In genomic region chr6:97876711-97877110, GRCh38 we compare ENCODE assay signal across 26 cellular contexts.
DNase-seq lines count a peak whose midpoint lies in the region; ATAC-seq and TF ChIP-seq lines count a peak whose summit lies in the region.
"Had no signal": no experiment of that assay in that cellular context is flagged by ENCODE, and none has a peak within 500 bp of the region (broad histone marks: within the 10 kb centered on the region; RNA-seq: fewer than 3 reads in every experiment).

No MANE protein-coding gene starts in this region.

- H3K4me3 Mint-ChIP-seq in GM23338 (no peak overlapping the region), WTC11 (no peak overlapping the region)
- H3K4me3 Mint-ChIP-seq: CD14-positive monocyte; CD4-positive, alpha-beta memory T cell; CD4-positive, CD25-positive, alpha-beta regulatory T cell; CD8-positive, alpha-beta memory T cell had no signal

- no peaks in the 10 kb centered on the region for H3K27me3 ChIP-seq in GM23338 (ENCODE audit: insufficient read depth)
- H3K27me3 ChIP-seq in mesendoderm (ENCODE audit: insufficient read depth, low read length, poor library complexity), result no peaks in the 10 kb centered on the region
- H3K27me3 ChIP-seq: BE2C, BLaER1 had no signal

- H3K36me3 Mint-ChIP-seq in GM23338 (ENCODE audit: low read depth) (0 out of 3 replicates have a peak, but pooled peaks cover 2% of the 10 kb centered on the region), WTC11 (no peaks in the 10 kb centered on the region)
- H3K36me3 Mint-ChIP-seq: CD14-positive monocyte; CD4-positive, alpha-beta memory T cell; CD4-positive, CD25-positive, alpha-beta regulatory T cell; CD8-positive, alpha-beta memory T cell had no signal

- no peaks in the 10 kb centered on the region for H3K9me2 ChIP-seq in GM23338 (ENCODE audit: insufficient read depth)

- no peak overlapping the region for H3K27ac ChIP-seq in GM23338 (ENCODE audit: low read depth)
- no peak overlapping the region for H3K27ac ChIP-seq in mesendoderm (ENCODE audit: low read depth, low read length)
- H3K27ac ChIP-seq: A549, BLaER1 had no signal

- CTCF ChIA-PET in WTC11 (lab: Charles Lee), result no interaction called here

- H2AFZ ChIP-seq in GM23338, result no peak overlapping the region

- DNase-seq in GM23338 (ENCODE audit: low spot score) (peak; percentile 53), WTC11 (ENCODE audit: low spot score) (no peak), mesendoderm (no peak), SW480 (ENCODE audit: low spot score) (no peak)
- no peak for DNase-seq in activated CD4-positive, alpha-beta T cell treated with anti-CD3 and anti-CD28 coated beads for 4 hours
- DNase-seq: 8988T; ACHN; BE2C; C1 segment of cervical spinal cord; CD4-positive, alpha-beta memory T cell; CD4-positive, CD25-positive, alpha-beta regulatory T cell; CD8-positive, alpha-beta memory T cell; COR-L47; DMS 273 treated with DMSO at 0.1 percent for 48 hours; DMS153; DMS53; DMS79; DND-41; EL; GDM1 had no signal

- H3K23ac ChIP-seq in mesendoderm (ENCODE audit: low read length), result no peak overlapping the region

- H3K56ac ChIP-seq in mesendoderm (ENCODE audit: low read length), result no peak overlapping the region

- no peak overlapping the region for H3K18ac ChIP-seq in mesendoderm (ENCODE audit: low read length)

- H2AK5ac ChIP-seq in mesendoderm (ENCODE audit: low read length), result no peak overlapping the region

- H2BK15ac ChIP-seq in mesendoderm (replicated peaks; ENCODE audit: low read depth), result no peak overlapping the region

- H3K9me3 Mint-ChIP-seq in GM23338 (no peaks in the 10 kb centered on the region; the same call in 2 of the 3 replicates), WTC11 (no peaks in the 10 kb centered on the region)
- H3K9me3 Mint-ChIP-seq: CD14-positive monocyte had no signal

- H3K27ac Mint-ChIP-seq in GM23338 (no peak overlapping the region; the same call in 1 of the 2 replicates), WTC11 (no peak overlapping the region)
- H3K27ac Mint-ChIP-seq: CD14-positive monocyte; CD4-positive, alpha-beta memory T cell; CD4-positive, CD25-positive, alpha-beta regulatory T cell; CD8-positive, alpha-beta memory T cell had no signal

- H3K4me2 ChIP-seq in GM23338, result no peak overlapping the region
- H3K4me2 ChIP-seq in mesendoderm (ENCODE audit: low read length), result no peak overlapping the region
- H3K4me2 ChIP-seq: A549, BLaER1 had no signal

- ATAC-seq in GM23338 (no peak), WTC11 (peak; percentile 51), GM18502 (IDR thresholded peaks at IDR 0.05; ENCODE audit: poor library complexity, unreplicated experiment) (no peak), HG03159 (IDR thresholded peaks at IDR 0.05; ENCODE audit: unreplicated experiment) (no peak)
- ATAC-seq: A549, GM12878 had no signal

- no peak for TF ChIP-seq CTCF in GM23338 (conservative IDR thresholded peaks at IDR 0.05; ENCODE audit: low read depth in 2 of 2)
- no peak for TF ChIP-seq CTCF in WTC11 (IDR thresholded peaks at IDR 0.05)

- H3K4me1 ChIP-seq in GM23338 (ENCODE audit: insufficient read depth), result peaks cover 15% of the 10 kb centered on the region
- no peaks in the 10 kb centered on the region for H3K4me1 ChIP-seq in mesendoderm (ENCODE audit: control insufficient read depth, low read depth, low read length)
- H3K4me1 ChIP-seq: A549, BE2C had no signal

- no peaks in the 10 kb centered on the region for H4K20me1 ChIP-seq in GM23338 (replicated peaks; ENCODE audit: insufficient read depth)
- H4K20me1 ChIP-seq: BLaER1 had no signal

- no peak overlapping the region for H4K8ac ChIP-seq in mesendoderm (ENCODE audit: low read depth, low read length)

- peaks cover 11% of the 10 kb centered on the region; the same call in 2 of the 3 replicates for H3K4me1 Mint-ChIP-seq in GM23338
- peaks cover 23% of the 10 kb centered on the region for H3K4me1 Mint-ChIP-seq in WTC11
- H3K4me1 Mint-ChIP-seq: CD14-positive monocyte; CD4-positive, alpha-beta memory T cell; CD4-positive, CD25-positive, alpha-beta regulatory T cell; CD8-positive, alpha-beta memory T cell had no signal

- H3K79me2 ChIP-seq in GM23338 (replicated peaks; ENCODE audit: insufficient read depth) (no peaks in the 10 kb centered on the region), mesendoderm (ENCODE audit: control insufficient read depth, insufficient read depth, low read length) (no peaks in the 10 kb centered on the region)

- H3F3A ChIP-seq in GM23338 (replicated peaks; ENCODE audit: low read depth), result no peaks in the 10 kb centered on the region

- no peak overlapping the region for H3K4me3 ChIP-seq in GM23338
- no peak overlapping the region for H3K4me3 ChIP-seq in mesendoderm (ENCODE audit: low read length)
- H3K4me3 ChIP-seq: A549, BLaER1, GM12878 had no signal

- H3K27me3 Mint-ChIP-seq in GM23338 (ENCODE audit: insufficient read depth, low read depth, poor library complexity) (no peaks in the 10 kb centered on the region), WTC11 (ENCODE audit: low read depth) (no peaks in the 10 kb centered on the region)
- H3K27me3 Mint-ChIP-seq: CD4-positive, alpha-beta memory T cell; CD4-positive, CD25-positive, alpha-beta regulatory T cell; CD8-positive, alpha-beta memory T cell had no signal

- peak overlapping the region; percentile 45 for H2BK120ac ChIP-seq in mesendoderm (ENCODE audit: low read depth, low read length)

- H2BK5ac ChIP-seq in mesendoderm (ENCODE audit: low read length), result no peak overlapping the region

- no peaks in the 10 kb centered on the region for H3K79me1 ChIP-seq in mesendoderm (ENCODE audit: low read length)

- H4K5ac ChIP-seq in mesendoderm (ENCODE audit: low read length), result no peak overlapping the region

- POLR2A ChIA-PET in WTC11 (lab: Charles Lee), result no interaction called here

- no peak overlapping the region for H3K4ac ChIP-seq in mesendoderm (ENCODE audit: low read depth, low read length)

- WGBS in mesendoderm (ENCODE audit: extremely low coverage, insufficient coverage, low lambda C conversion rate), result no CpG with 5 or more reads among the region's 3 CpGs

- no peak overlapping the region for H3K9ac ChIP-seq in mesendoderm (ENCODE audit: low read length)
- H3K9ac ChIP-seq: BLaER1 had no signal

- no peaks in the 10 kb centered on the region for H3K36me3 ChIP-seq in GM23338 (ENCODE audit: insufficient read depth)
- H3K36me3 ChIP-seq in mesendoderm (ENCODE audit: control insufficient read depth, insufficient read depth, low read length), result no peaks in the 10 kb centered on the region
- H3K36me3 ChIP-seq: BE2C, BLaER1 had no signal

TF ChIP-seq in GM23338, 12 proteins besides CTCF, POLR2A, EP300 and RAD21:
- TF ChIP-seq ZNF114 (CRISPR knock-in tag; IDR thresholded peaks at IDR 0.05) (no peak), CREB1 (CRISPR knock-in tag; IDR thresholded peaks at IDR 0.05; ENCODE audit: low read depth) (no peak), ZNF331 (CRISPR knock-in tag; IDR thresholded peaks at IDR 0.05; ENCODE audit: low read depth) (no peak), EZH2phosphoT487 (IDR thresholded peaks at IDR 0.05; ENCODE audit: unreplicated experiment) (no peak)
TF ChIP-seq in GM23338: peak in this region for 0.

TF ChIP-seq in WTC11, 78 proteins besides CTCF, POLR2A, EP300 and RAD21:
- TF ChIP-seq MYBL2 (CRISPR knock-in tag; IDR thresholded peaks at IDR 0.05), result no peak
- no peak for TF ChIP-seq GRHL2 (CRISPR knock-in tag; IDR thresholded peaks at IDR 0.05; ENCODE audit: insufficient replicate concordance, severe bottlenecking)
- TF ChIP-seq ZNF423 (CRISPR knock-in tag; IDR thresholded peaks at IDR 0.05), result no peak
- TF ChIP-seq, protein P1, sequence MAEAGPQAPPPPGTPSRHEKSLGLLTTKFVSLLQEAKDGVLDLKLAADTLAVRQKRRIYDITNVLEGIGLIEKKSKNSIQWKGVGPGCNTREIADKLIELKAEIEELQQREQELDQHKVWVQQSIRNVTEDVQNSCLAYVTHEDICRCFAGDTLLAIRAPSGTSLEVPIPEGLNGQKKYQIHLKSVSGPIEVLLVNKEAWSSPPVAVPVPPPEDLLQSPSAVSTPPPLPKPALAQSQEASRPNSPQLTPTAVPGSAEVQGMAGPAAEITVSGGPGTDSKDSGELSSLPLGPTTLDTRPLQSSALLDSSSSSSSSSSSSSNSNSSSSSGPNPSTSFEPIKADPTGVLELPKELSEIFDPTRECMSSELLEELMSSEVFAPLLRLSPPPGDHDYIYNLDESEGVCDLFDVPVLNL (CRISPR knock-in tag; IDR thresholded peaks at IDR 0.05; ENCODE audit: borderline replicate concordance, low read depth), result no peak
- TF ChIP-seq SMAD4 (CRISPR knock-in tag; IDR thresholded peaks at IDR 0.05), result no peak
- TF ChIP-seq FOXP1 (CRISPR knock-in tag; IDR thresholded peaks at IDR 0.05; ENCODE audit: borderline replicate concordance), result no peak
- TF ChIP-seq NR3C1 (CRISPR knock-in tag; conservative IDR thresholded peaks at IDR 0.05; ENCODE audit: low read depth), result no peak
- TF ChIP-seq ESRRA (CRISPR knock-in tag; IDR thresholded peaks at IDR 0.05; ENCODE audit: borderline replicate concordance), result no peak
- no peak for TF ChIP-seq ZNF416 (CRISPR knock-in tag; IDR thresholded peaks at IDR 0.05)
- TF ChIP-seq SMAD3 (CRISPR knock-in tag; IDR thresholded peaks at IDR 0.05; ENCODE audit: borderline replicate concordance), result no peak
- TF ChIP-seq EMX1 (CRISPR knock-in tag; IDR thresholded peaks at IDR 0.05), result no peak
- TF ChIP-seq OVOL2 (CRISPR knock-in tag; IDR thresholded peaks at IDR 0.05; ENCODE audit: borderline replicate concordance), result no peak
- TF ChIP-seq ZNF263 (CRISPR knock-in tag; IDR thresholded peaks at IDR 0.05; ENCODE audit: low read depth), result no peak
- TF ChIP-seq ZNF232 (CRISPR knock-in tag; IDR thresholded peaks at IDR 0.05), result no peak
- no peak for TF ChIP-seq CREB1 (CRISPR knock-in tag; IDR thresholded peaks at IDR 0.05)
- no peak for TF ChIP-seq JAZF1 (CRISPR knock-in tag; IDR thresholded peaks at IDR 0.05)
- TF ChIP-seq RELA (CRISPR knock-in tag; IDR thresholded peaks at IDR 0.05; ENCODE audit: borderline replicate concordance), result no peak
TF ChIP-seq in WTC11: peak in this region for 0.
